Comparison of ENCODE assay signal across 1 cellular context in genomic region chr16:88856828-88857727, GRCh38.
TF ChIP-seq lines count a peak whose summit lies in the region.

A gene with protein sequence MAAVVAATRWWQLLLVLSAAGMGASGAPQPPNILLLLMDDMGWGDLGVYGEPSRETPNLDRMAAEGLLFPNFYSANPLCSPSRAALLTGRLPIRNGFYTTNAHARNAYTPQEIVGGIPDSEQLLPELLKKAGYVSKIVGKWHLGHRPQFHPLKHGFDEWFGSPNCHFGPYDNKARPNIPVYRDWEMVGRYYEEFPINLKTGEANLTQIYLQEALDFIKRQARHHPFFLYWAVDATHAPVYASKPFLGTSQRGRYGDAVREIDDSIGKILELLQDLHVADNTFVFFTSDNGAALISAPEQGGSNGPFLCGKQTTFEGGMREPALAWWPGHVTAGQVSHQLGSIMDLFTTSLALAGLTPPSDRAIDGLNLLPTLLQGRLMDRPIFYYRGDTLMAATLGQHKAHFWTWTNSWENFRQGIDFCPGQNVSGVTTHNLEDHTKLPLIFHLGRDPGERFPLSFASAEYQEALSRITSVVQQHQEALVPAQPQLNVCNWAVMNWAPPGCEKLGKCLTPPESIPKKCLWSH (minus strand): TSS chr16:88856947. CDS start chr16:88856877, 70 bp downstream.
Gene TRAPPC2L, plus strand, starts transcription at chr16:88857127. Its CDS starts 24 bp downstream, at chr16:88857151.

TF ChIP-seq in HepG2, 621 proteins besides CTCF, POLR2A, EP300 and RAD21 (continued from another document and continues in another):
- TF ChIP-seq DMAP1 (CRISPR knock-in tag; IDR thresholded peaks at IDR 0.05) (peak; percentile 81), HIC2 (CRISPR knock-in tag; IDR thresholded peaks at IDR 0.05; ENCODE audit: low read depth) (0 out of 2 replicates have a peak, but pooled peaks have one; percentile 15), NKX3-1 (CRISPR knock-in tag; IDR thresholded peaks at IDR 0.05) (0 out of 2 replicates have a peak, but pooled peaks have one; percentile 47), RBFOX2 (IDR thresholded peaks at IDR 0.05; ENCODE audit: low read depth, low read length) (peak; percentile 90), ZSCAN31 (CRISPR knock-in tag; IDR thresholded peaks at IDR 0.05; ENCODE audit: low read depth) (0 out of 2 replicates have a peak, but pooled peaks have one; percentile 59), RXRB (CRISPR knock-in tag; IDR thresholded peaks at IDR 0.05; ENCODE audit: borderline replicate concordance) (peak; percentile 44; the same call in 1 of the 2 replicates), ZNF768 (CRISPR knock-in tag; IDR thresholded peaks at IDR 0.05) (peak; percentile 60; the same call in 1 of the 2 replicates), POLR2AphosphoS5 (IDR thresholded peaks at IDR 0.05; ENCODE audit: low read depth, low read length) (peak; percentile 93), ARID4A (CRISPR knock-in tag; IDR thresholded peaks at IDR 0.05; ENCODE audit: borderline replicate concordance) (peak; percentile 91), ELF1 (CRISPR knock-in tag; IDR thresholded peaks at IDR 0.05) (0 out of 2 replicates have a peak, but pooled peaks have one; percentile 34), NR2F1 (CRISPR knock-in tag; IDR thresholded peaks at IDR 0.05) (peak in 1 of 2 experiments; percentile 35; a peak in 1 of 4 replicates), ZNF567 (CRISPR knock-in tag; IDR thresholded peaks at IDR 0.05; ENCODE audit: borderline replicate concordance) (peak; percentile 42; the same call in 1 of the 2 replicates), MEIS2 (CRISPR knock-in tag; IDR thresholded peaks at IDR 0.05) (peak; percentile 85; the same call in 1 of the 2 replicates), PRMT3 (CRISPR knock-in tag; IDR thresholded peaks at IDR 0.05; ENCODE audit: borderline replicate concordance, low read depth) (0 out of 2 replicates have a peak, but pooled peaks have one; percentile 58), KDM5B (CRISPR knock-in tag; IDR thresholded peaks at IDR 0.05; ENCODE audit: borderline replicate concordance) (peak; percentile 89), PRPF4 (IDR thresholded peaks at IDR 0.05; ENCODE audit: low read depth, low read length, poor library complexity, severe bottlenecking) (no peak), IKZF4 (CRISPR knock-in tag; IDR thresholded peaks at IDR 0.05; ENCODE audit: borderline replicate concordance, low read depth, not compliant biosample characterization) (peak; percentile 39), ZSCAN12 (CRISPR knock-in tag; IDR thresholded peaks at IDR 0.05) (0 out of 2 replicates have a peak, but pooled peaks have one; percentile 22), ZNF788 (CRISPR knock-in tag; IDR thresholded peaks at IDR 0.05; ENCODE audit: borderline replicate concordance) (peak; percentile 79; the same call in 1 of the 2 replicates), ISL2 (CRISPR knock-in tag; IDR thresholded peaks at IDR 0.05) (peak; percentile 37; the same call in 1 of the 2 replicates), GMEB2 (CRISPR knock-in tag; IDR thresholded peaks at IDR 0.05; ENCODE audit: low read depth) (peak; percentile 60; the same call in 1 of the 2 replicates), MED1 (CRISPR knock-in tag; IDR thresholded peaks at IDR 0.05) (peak; percentile 39; the same call in 1 of the 2 replicates), FLYWCH1 (CRISPR knock-in tag; IDR thresholded peaks at IDR 0.05) (no peak), THRA (CRISPR knock-in tag; IDR thresholded peaks at IDR 0.05; ENCODE audit: borderline replicate concordance) (peak; percentile 33; the same call in 1 of the 2 replicates), ZNF790 (CRISPR knock-in tag; IDR thresholded peaks at IDR 0.05; ENCODE audit: borderline replicate concordance) (peak; percentile 82), PRDM10 (CRISPR knock-in tag; IDR thresholded peaks at IDR 0.05; ENCODE audit: low read depth) (no peak), FOXO4 (CRISPR knock-in tag; conservative IDR thresholded peaks at IDR 0.05) (no peak), ZFP90 (CRISPR knock-in tag; IDR thresholded peaks at IDR 0.05; ENCODE audit: borderline replicate concordance) (peak; percentile 34), EHMT2 (IDR thresholded peaks at IDR 0.05; ENCODE audit: borderline replicate concordance, low read depth, low read length) (no peak), ISX (CRISPR knock-in tag; conservative IDR thresholded peaks at IDR 0.05) (peak; percentile 25; the same call in 1 of the 2 replicates)
- TF ChIP-seq, protein P1, sequence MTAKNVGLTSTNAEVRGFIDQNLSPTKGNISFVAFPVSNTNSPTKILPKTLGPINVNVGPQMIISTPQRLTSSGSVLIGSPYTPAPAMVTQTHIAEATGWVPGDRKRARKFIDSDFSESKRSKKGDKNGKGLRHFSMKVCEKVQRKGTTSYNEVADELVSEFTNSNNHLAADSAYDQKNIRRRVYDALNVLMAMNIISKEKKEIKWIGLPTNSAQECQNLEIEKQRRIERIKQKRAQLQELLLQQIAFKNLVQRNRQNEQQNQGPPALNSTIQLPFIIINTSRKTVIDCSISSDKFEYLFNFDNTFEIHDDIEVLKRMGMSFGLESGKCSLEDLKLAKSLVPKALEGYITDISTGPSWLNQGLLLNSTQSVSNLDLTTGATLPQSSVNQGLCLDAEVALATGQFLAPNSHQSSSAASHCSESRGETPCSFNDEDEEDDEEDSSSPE (CRISPR knock-in tag; IDR thresholded peaks at IDR 0.05) = peak; percentile 71
- TF ChIP-seq, protein P2, sequence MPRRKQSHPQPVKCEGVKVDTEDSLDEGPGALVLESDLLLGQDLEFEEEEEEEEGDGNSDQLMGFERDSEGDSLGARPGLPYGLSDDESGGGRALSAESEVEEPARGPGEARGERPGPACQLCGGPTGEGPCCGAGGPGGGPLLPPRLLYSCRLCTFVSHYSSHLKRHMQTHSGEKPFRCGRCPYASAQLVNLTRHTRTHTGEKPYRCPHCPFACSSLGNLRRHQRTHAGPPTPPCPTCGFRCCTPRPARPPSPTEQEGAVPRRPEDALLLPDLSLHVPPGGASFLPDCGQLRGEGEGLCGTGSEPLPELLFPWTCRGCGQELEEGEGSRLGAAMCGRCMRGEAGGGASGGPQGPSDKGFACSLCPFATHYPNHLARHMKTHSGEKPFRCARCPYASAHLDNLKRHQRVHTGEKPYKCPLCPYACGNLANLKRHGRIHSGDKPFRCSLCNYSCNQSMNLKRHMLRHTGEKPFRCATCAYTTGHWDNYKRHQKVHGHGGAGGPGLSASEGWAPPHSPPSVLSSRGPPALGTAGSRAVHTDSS (CRISPR knock-in tag; conservative IDR thresholded peaks at IDR 0.05) = no peak
- TF ChIP-seq, protein P3, sequence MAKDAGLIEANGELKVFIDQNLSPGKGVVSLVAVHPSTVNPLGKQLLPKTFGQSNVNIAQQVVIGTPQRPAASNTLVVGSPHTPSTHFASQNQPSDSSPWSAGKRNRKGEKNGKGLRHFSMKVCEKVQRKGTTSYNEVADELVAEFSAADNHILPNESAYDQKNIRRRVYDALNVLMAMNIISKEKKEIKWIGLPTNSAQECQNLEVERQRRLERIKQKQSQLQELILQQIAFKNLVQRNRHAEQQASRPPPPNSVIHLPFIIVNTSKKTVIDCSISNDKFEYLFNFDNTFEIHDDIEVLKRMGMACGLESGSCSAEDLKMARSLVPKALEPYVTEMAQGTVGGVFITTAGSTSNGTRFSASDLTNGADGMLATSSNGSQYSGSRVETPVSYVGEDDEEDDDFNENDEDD (CRISPR knock-in tag; IDR thresholded peaks at IDR 0.05; ENCODE audit: borderline replicate concordance) = peak; percentile 64; the same call in 1 of the 2 replicates
